In the genomic region with DNA sequence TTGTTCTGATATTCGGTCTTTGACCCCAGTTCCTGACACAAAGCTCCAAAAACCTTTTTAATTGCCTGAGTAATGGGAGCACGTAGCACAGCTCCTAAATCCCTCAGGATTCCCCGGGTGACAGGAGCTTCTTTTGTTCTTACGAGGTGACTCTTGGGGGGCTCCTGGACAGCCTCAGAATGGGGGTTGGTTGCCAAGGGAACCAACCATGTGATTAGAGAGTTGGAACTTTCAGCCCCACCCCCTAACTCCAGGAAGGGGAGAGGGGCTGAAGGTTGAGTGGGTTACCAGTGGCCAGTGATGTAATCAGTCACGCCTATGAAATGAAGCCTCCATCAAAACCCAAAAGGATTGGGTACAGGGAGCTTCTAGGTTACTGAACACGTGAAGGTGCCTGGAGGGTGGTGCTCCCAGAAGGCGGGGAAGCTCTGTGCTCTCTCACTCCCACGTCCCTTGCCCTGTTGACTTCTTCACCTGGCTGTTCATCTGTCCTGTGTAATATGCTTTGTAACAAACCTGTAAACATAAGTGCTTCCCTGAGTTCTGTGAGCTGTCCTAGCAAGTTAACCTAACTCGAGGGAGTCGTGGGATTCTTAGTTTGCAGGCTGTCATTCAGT, we compare ENCODE assay signal across 1 cellular context.
TF ChIP-seq lines count a peak whose summit lies in the region.

No MANE protein-coding gene starts in this region.

TF ChIP-seq in GM23338, 12 proteins besides CTCF, POLR2A, EP300 and RAD21 (continued from another document):
- TF ChIP-seq, protein P1, sequence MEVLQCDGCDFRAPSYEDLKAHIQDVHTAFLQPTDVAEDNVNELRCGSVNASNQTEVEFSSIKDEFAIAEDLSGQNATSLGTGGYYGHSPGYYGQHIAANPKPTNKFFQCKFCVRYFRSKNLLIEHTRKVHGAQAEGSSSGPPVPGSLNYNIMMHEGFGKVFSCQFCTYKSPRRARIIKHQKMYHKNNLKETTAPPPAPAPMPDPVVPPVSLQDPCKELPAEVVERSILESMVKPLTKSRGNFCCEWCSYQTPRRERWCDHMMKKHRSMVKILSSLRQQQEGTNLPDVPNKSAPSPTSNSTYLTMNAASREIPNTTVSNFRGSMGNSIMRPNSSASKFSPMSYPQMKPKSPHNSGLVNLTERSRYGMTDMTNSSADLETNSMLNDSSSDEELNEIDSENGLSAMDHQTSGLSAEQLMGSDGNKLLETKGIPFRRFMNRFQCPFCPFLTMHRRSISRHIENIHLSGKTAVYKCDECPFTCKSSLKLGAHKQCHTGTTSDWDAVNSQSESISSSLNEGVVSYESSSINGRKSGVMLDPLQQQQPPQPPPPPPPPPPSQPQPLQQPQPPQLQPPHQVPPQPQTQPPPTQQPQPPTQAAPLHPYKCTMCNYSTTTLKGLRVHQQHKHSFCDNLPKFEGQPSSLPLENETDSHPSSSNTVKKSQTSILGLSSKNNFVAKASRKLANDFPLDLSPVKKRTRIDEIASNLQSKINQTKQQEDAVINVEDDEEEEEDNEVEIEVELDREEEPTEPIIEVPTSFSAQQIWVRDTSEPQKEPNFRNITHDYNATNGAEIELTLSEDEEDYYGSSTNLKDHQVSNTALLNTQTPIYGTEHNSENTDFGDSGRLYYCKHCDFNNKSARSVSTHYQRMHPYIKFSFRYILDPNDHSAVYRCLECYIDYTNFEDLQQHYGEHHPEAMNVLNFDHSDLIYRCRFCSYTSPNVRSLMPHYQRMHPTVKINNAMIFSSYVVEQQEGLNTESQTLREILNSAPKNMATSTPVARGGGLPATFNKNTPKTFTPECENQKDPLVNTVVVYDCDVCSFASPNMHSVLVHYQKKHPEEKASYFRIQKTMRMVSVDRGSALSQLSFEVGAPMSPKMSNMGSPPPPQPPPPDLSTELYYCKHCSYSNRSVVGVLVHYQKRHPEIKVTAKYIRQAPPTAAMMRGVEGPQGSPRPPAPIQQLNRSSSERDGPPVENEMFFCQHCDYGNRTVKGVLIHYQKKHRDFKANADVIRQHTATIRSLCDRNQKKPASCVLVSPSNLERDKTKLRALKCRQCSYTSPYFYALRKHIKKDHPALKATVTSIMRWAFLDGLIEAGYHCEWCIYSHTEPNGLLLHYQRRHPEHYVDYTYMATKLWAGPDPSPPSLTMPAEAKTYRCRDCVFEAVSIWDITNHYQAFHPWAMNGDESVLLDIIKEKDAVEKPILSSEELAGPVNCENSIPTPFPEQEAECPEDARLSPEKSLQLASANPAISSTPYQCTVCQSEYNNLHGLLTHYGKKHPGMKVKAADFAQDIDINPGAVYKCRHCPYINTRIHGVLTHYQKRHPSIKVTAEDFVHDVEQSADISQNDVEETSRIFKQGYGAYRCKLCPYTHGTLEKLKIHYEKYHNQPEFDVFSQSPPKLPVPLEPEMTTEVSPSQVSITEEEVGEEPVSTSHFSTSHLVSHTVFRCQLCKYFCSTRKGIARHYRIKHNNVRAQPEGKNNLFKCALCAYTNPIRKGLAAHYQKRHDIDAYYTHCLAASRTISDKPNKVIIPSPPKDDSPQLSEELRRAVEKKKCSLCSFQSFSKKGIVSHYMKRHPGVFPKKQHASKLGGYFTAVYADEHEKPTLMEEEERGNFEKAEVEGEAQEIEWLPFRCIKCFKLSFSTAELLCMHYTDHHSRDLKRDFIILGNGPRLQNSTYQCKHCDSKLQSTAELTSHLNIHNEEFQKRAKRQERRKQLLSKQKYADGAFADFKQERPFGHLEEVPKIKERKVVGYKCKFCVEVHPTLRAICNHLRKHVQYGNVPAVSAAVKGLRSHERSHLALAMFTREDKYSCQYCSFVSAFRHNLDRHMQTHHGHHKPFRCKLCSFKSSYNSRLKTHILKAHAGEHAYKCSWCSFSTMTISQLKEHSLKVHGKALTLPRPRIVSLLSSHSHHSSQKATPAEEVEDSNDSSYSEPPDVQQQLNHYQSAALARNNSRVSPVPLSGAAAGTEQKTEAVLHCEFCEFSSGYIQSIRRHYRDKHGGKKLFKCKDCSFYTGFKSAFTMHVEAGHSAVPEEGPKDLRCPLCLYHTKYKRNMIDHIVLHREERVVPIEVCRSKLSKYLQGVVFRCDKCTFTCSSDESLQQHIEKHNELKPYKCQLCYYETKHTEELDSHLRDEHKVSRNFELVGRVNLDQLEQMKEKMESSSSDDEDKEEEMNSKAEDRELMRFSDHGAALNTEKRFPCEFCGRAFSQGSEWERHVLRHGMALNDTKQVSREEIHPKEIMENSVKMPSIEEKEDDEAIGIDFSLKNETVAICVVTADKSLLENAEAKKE (CRISPR knock-in tag; IDR thresholded peaks at IDR 0.05) = no peak
- TF ChIP-seq ETS1 (IDR thresholded peaks at IDR 0.05) (no peak), STAT1 (IDR thresholded peaks at IDR 0.05; ENCODE audit: unreplicated experiment) (no peak), ZNF331 (CRISPR knock-in tag; IDR thresholded peaks at IDR 0.05; ENCODE audit: low read depth) (no peak), NANOG (IDR thresholded peaks at IDR 0.05; ENCODE audit: borderline replicate concordance) (no peak)
